1 cellular context compared by ENCODE assay signal in the genomic region with DNA sequence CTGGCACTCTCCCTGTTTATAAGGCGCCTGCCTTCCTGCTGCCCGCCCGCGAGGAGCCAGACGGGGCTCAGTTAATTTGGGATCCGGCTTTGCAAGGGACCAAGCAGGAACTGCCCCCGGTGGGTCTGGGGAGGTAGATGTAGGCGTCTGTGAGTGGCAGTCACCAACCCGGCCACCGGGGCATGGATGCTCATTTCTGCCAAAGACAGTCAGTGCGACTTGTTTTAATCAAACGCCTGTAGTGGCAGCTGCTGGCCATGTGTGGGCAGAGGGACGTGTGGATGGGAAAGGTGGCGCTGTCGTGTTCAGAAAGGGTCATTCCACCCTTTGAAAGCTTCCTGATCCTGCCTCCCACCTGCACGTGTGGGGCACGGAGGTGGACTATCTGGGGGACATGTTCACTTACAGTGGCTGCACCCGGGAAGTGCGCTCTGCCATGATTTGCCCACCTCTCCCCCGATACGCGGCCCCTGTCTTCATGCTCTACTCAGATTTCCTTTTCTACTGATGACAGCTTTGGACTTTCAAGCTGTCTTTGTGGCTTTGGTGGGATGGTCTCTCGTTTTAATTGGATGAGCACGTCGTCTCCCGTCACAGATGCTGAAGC.
TF ChIP-seq lines count a peak whose summit lies in the region.

No MANE protein-coding gene starts in this region.

TF ChIP-seq in HepG2, 621 proteins besides CTCF, POLR2A, EP300 and RAD21 (continued from another document and continues in another):
- TF ChIP-seq, protein P1, sequence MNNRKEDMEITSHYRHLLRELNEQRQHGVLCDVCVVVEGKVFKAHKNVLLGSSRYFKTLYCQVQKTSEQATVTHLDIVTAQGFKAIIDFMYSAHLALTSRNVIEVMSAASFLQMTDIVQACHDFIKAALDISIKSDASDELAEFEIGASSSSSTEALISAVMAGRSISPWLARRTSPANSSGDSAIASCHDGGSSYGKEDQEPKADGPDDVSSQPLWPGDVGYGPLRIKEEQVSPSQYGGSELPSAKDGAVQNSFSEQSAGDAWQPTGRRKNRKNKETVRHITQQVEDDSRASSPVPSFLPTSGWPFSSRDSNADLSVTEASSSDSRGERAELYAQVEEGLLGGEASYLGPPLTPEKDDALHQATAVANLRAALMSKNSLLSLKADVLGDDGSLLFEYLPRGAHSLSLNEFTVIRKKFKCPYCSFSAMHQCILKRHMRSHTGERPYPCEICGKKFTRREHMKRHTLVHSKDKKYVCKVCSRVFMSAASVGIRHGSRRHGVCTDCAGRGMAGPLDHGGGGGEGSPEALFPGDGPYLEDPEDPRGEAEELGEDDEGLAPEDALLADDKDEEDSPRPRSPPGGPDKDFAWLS (CRISPR knock-in tag; IDR thresholded peaks at IDR 0.05; ENCODE audit: borderline replicate concordance): 0 out of 2 replicates have a peak, but pooled peaks have one; percentile 74
- TF ChIP-seq JUND (CRISPR knock-in tag; IDR thresholded peaks at IDR 0.05) (no peak), BRD4 (CRISPR knock-in tag; IDR thresholded peaks at IDR 0.05) (no peak), FOXA1 (IDR thresholded peaks at IDR 0.05) (no peak), FOXA1 (CRISPR knock-in tag; IDR thresholded peaks at IDR 0.05) (no peak), ZSCAN31 (CRISPR knock-in tag; IDR thresholded peaks at IDR 0.05; ENCODE audit: low read depth) (no peak), MXD1 (CRISPR knock-in tag; IDR thresholded peaks at IDR 0.05) (peak; percentile 50; the same call in 1 of the 2 replicates), HDAC6 (IDR thresholded peaks at IDR 0.05; ENCODE audit: low read depth, low read length) (no peak), ZNF17 (CRISPR knock-in tag; IDR thresholded peaks at IDR 0.05) (no peak), SP5 (CRISPR knock-in tag; IDR thresholded peaks at IDR 0.05; ENCODE audit: borderline replicate concordance, low read depth) (no peak), ZNF180 (CRISPR knock-in tag; IDR thresholded peaks at IDR 0.05; ENCODE audit: borderline replicate concordance, low read depth) (no peak), ZBTB38 (CRISPR knock-in tag; IDR thresholded peaks at IDR 0.05) (peak; percentile 59; the same call in 1 of the 2 replicates), TAF1 (CRISPR knock-in tag; IDR thresholded peaks at IDR 0.05) (no peak), ZNF772 (CRISPR knock-in tag; IDR thresholded peaks at IDR 0.05) (no peak; the same call in 1 of the 2 replicates), SRSF9 (IDR thresholded peaks at IDR 0.05; ENCODE audit: borderline replicate concordance, insufficient read depth, low read depth, low read length, poor library complexity, severe bottlenecking) (no peak), MTF2 (CRISPR knock-in tag; IDR thresholded peaks at IDR 0.05; ENCODE audit: borderline replicate concordance) (peak; percentile 62; the same call in 1 of the 2 replicates), ZNF496 (CRISPR knock-in tag; IDR thresholded peaks at IDR 0.05; ENCODE audit: insufficient replicate concordance) (no peak), RXRA (CRISPR knock-in tag; IDR thresholded peaks at IDR 0.05) (no peak; the same call in 1 of the 2 replicates), RARA (CRISPR knock-in tag; IDR thresholded peaks at IDR 0.05) (peak; percentile 36), SIX1 (CRISPR knock-in tag; IDR thresholded peaks at IDR 0.05; ENCODE audit: borderline replicate concordance) (no peak), PITX1 (CRISPR knock-in tag; IDR thresholded peaks at IDR 0.05) (no peak), ZNF20 (CRISPR knock-in tag; IDR thresholded peaks at IDR 0.05) (no peak), SUZ12 (IDR thresholded peaks at IDR 0.05; ENCODE audit: low read depth, low read length) (no peak), RBFOX2 (IDR thresholded peaks at IDR 0.05; ENCODE audit: low read depth, low read length) (no peak), NRL (CRISPR knock-in tag; IDR thresholded peaks at IDR 0.05; ENCODE audit: borderline replicate concordance) (peak; percentile 80), MAF1 (CRISPR knock-in tag; IDR thresholded peaks at IDR 0.05; ENCODE audit: borderline replicate concordance) (no peak), CHD4 (IDR thresholded peaks at IDR 0.05; ENCODE audit: borderline replicate concordance, low read length) (no peak), ZNF598 (CRISPR knock-in tag; IDR thresholded peaks at IDR 0.05; ENCODE audit: borderline replicate concordance) (no peak), MEIS1 (CRISPR knock-in tag; IDR thresholded peaks at IDR 0.05; ENCODE audit: borderline replicate concordance) (peak; percentile 44; the same call in 1 of the 2 replicates), ZNF720 (CRISPR knock-in tag; IDR thresholded peaks at IDR 0.05) (no peak), TCF7 (IDR thresholded peaks at IDR 0.05; ENCODE audit: low read depth) (no peak), HOXA9 (CRISPR knock-in tag; IDR thresholded peaks at IDR 0.05; ENCODE audit: borderline replicate concordance) (no peak), KDM1A (CRISPR knock-in tag; IDR thresholded peaks at IDR 0.05) (peak; percentile 55; the same call in 1 of the 2 replicates), ZNF292 (CRISPR knock-in tag; IDR thresholded peaks at IDR 0.05; ENCODE audit: borderline replicate concordance, low read depth) (peak; percentile 54; the same call in 1 of the 2 replicates), ZNF205 (CRISPR knock-in tag; IDR thresholded peaks at IDR 0.05) (0 out of 2 replicates have a peak, but pooled peaks have one; percentile 23), ZNF644 (CRISPR knock-in tag; IDR thresholded peaks at IDR 0.05; ENCODE audit: low read depth) (no peak), NONO (IDR thresholded peaks at IDR 0.05) (no peak), NONO (CRISPR knock-in tag; conservative IDR thresholded peaks at IDR 0.05) (0 out of 2 replicates have a peak, but pooled peaks have one; percentile 38), GRHL1 (CRISPR knock-in tag; conservative IDR thresholded peaks at IDR 0.05) (no peak), MLLT10 (CRISPR knock-in tag; IDR thresholded peaks at IDR 0.05) (no peak), CAMTA2 (CRISPR knock-in tag; IDR thresholded peaks at IDR 0.05; ENCODE audit: borderline replicate concordance) (no peak), ELF4 (CRISPR knock-in tag; IDR thresholded peaks at IDR 0.05; ENCODE audit: borderline replicate concordance) (no peak), TOE1 (CRISPR knock-in tag; IDR thresholded peaks at IDR 0.05) (no peak), ZSCAN29 (CRISPR knock-in tag; conservative IDR thresholded peaks at IDR 0.05) (0 out of 2 replicates have a peak, but pooled peaks have one; percentile 23)
- TF ChIP-seq, protein P2, sequence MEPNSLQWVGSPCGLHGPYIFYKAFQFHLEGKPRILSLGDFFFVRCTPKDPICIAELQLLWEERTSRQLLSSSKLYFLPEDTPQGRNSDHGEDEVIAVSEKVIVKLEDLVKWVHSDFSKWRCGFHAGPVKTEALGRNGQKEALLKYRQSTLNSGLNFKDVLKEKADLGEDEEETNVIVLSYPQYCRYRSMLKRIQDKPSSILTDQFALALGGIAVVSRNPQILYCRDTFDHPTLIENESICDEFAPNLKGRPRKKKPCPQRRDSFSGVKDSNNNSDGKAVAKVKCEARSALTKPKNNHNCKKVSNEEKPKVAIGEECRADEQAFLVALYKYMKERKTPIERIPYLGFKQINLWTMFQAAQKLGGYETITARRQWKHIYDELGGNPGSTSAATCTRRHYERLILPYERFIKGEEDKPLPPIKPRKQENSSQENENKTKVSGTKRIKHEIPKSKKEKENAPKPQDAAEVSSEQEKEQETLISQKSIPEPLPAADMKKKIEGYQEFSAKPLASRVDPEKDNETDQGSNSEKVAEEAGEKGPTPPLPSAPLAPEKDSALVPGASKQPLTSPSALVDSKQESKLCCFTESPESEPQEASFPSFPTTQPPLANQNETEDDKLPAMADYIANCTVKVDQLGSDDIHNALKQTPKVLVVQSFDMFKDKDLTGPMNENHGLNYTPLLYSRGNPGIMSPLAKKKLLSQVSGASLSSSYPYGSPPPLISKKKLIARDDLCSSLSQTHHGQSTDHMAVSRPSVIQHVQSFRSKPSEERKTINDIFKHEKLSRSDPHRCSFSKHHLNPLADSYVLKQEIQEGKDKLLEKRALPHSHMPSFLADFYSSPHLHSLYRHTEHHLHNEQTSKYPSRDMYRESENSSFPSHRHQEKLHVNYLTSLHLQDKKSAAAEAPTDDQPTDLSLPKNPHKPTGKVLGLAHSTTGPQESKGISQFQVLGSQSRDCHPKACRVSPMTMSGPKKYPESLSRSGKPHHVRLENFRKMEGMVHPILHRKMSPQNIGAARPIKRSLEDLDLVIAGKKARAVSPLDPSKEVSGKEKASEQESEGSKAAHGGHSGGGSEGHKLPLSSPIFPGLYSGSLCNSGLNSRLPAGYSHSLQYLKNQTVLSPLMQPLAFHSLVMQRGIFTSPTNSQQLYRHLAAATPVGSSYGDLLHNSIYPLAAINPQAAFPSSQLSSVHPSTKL (CRISPR knock-in tag; IDR thresholded peaks at IDR 0.05): no peak
- TF ChIP-seq, protein P3, sequence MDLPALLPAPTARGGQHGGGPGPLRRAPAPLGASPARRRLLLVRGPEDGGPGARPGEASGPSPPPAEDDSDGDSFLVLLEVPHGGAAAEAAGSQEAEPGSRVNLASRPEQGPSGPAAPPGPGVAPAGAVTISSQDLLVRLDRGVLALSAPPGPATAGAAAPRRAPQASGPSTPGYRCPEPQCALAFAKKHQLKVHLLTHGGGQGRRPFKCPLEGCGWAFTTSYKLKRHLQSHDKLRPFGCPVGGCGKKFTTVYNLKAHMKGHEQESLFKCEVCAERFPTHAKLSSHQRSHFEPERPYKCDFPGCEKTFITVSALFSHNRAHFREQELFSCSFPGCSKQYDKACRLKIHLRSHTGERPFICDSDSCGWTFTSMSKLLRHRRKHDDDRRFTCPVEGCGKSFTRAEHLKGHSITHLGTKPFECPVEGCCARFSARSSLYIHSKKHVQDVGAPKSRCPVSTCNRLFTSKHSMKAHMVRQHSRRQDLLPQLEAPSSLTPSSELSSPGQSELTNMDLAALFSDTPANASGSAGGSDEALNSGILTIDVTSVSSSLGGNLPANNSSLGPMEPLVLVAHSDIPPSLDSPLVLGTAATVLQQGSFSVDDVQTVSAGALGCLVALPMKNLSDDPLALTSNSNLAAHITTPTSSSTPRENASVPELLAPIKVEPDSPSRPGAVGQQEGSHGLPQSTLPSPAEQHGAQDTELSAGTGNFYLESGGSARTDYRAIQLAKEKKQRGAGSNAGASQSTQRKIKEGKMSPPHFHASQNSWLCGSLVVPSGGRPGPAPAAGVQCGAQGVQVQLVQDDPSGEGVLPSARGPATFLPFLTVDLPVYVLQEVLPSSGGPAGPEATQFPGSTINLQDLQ (CRISPR knock-in tag; IDR thresholded peaks at IDR 0.05): no peak
- TF ChIP-seq, protein P4, sequence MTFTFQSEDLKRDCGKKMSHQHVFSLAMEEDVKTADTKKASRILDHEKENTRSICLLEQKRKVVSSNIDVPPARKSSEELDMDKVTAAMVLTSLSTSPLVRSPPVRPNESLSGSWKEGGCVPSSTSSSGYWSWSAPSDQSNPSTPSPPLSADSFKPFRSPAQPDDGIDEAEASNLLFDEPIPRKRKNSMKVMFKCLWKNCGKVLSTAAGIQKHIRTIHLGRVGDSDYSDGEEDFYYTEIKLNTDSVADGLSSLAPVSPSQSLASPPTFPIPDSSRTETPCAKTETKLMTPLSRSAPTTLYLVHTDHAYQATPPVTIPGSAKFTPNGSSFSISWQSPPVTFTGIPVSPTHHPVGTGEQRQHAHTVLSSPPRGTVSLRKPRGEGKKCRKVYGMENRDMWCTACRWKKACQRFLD (CRISPR knock-in tag; IDR thresholded peaks at IDR 0.05; ENCODE audit: borderline replicate concordance): no peak
- TF ChIP-seq, protein P5, sequence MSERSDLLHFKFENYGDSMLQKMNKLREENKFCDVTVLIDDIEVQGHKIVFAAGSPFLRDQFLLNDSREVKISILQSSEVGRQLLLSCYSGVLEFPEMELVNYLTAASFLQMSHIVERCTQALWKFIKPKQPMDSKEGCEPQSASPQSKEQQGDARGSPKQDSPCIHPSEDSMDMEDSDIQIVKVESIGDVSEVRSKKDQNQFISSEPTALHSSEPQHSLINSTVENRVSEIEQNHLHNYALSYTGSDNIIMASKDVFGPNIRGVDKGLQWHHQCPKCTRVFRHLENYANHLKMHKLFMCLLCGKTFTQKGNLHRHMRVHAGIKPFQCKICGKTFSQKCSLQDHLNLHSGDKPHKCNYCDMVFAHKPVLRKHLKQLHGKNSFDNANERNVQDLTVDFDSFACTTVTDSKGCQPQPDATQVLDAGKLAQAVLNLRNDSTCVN (CRISPR knock-in tag; IDR thresholded peaks at IDR 0.05; ENCODE audit: borderline replicate concordance): peak; percentile 46; the same call in 1 of the 2 replicates
- TF ChIP-seq, protein P6, sequence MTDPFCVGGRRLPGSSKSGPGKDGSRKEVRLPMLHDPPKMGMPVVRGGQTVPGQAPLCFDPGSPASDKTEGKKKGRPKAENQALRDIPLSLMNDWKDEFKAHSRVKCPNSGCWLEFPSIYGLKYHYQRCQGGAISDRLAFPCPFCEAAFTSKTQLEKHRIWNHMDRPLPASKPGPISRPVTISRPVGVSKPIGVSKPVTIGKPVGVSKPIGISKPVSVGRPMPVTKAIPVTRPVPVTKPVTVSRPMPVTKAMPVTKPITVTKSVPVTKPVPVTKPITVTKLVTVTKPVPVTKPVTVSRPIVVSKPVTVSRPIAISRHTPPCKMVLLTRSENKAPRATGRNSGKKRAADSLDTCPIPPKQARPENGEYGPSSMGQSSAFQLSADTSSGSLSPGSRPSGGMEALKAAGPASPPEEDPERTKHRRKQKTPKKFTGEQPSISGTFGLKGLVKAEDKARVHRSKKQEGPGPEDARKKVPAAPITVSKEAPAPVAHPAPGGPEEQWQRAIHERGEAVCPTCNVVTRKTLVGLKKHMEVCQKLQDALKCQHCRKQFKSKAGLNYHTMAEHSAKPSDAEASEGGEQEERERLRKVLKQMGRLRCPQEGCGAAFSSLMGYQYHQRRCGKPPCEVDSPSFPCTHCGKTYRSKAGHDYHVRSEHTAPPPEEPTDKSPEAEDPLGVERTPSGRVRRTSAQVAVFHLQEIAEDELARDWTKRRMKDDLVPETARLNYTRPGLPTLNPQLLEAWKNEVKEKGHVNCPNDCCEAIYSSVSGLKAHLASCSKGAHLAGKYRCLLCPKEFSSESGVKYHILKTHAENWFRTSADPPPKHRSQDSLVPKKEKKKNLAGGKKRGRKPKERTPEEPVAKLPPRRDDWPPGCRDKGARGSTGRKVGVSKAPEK (CRISPR knock-in tag; IDR thresholded peaks at IDR 0.05; ENCODE audit: borderline replicate concordance): no peak
- TF ChIP-seq, protein P7, sequence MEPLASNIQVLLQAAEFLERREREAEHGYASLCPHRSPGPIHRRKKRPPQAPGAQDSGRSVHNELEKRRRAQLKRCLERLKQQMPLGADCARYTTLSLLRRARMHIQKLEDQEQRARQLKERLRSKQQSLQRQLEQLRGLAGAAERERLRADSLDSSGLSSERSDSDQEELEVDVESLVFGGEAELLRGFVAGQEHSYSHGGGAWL (CRISPR knock-in tag; IDR thresholded peaks at IDR 0.05): no peak
